Comparison of ENCODE assay signal across 20 cellular contexts in the genomic region with DNA sequence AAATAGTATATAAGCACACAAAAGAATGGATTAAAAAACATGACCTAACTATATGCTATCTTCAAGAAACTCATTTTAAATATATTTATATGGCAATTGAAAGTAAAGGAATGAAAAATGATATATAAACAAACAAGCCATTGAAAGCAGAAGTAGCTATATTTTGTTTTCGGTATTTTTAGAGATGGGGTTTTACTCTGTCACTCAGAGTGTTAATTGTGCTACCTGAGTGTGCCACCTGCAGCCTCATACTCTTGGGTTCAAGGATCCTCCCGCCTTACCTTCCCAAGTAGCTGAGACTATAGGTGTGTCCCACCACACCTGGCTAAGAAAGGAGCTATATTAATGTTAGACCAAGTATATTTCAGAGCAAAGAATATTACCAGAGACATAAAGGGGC.
A peak's percentile ranks its signal among the peaks of the same experiment; 100 is the strongest.
DNase-seq lines count a peak whose midpoint lies in the region; ATAC-seq, FAIRE-seq and TF ChIP-seq lines count a peak whose summit lies in the region.
"Had no signal": no experiment of that assay in that cellular context is flagged by ENCODE, and none has a peak within 500 bp of the region (broad histone marks: within the 10 kb centered on the region; RNA-seq: fewer than 3 reads in every experiment).

No MANE protein-coding gene starts in this region.

- peak overlapping the region; percentile 46 for H3K4me2 ChIP-seq in SU-DHL-6 (ENCODE audit: low read depth, low read length, poor library complexity, severe bottlenecking)
- H3K4me2 ChIP-seq: BLaER1 had no signal

- H3K4me3 ChIP-seq in SU-DHL-6 (ENCODE audit: insufficient read depth, low read length, poor library complexity, severe bottlenecking) = no peak overlapping the region
- H3K4me3 ChIP-seq in Peyer's patch = no peak overlapping the region
- H3K4me3 ChIP-seq: BLaER1 had no signal

- no peak overlapping the region for H2AFZ ChIP-seq in SU-DHL-6 (ENCODE audit: low read depth, low read length, severe bottlenecking)

- H3K27ac ChIP-seq in SU-DHL-6 (ENCODE audit: low read depth, low read length) (no peak overlapping the region), Peyer's patch (no peak overlapping the region)
- H3K27ac ChIP-seq: BLaER1 had no signal

- H3K4me1 Mint-ChIP-seq in glutamatergic neuron (ENCODE audit: low read depth, unreplicated experiment) = peaks cover 31% of the 10 kb centered on the region
- H3K4me1 Mint-ChIP-seq: CD14-positive monocyte; CD4-positive, alpha-beta memory T cell; CD4-positive, CD25-positive, alpha-beta regulatory T cell; CD8-positive, alpha-beta memory T cell had no signal

- H3K27me3 Mint-ChIP-seq in glutamatergic neuron (ENCODE audit: unreplicated experiment) = peaks cover 4% of the 10 kb centered on the region

- no peaks in the 10 kb centered on the region for H3K9me2 ChIP-seq in SU-DHL-6 (replicated peaks; ENCODE audit: insufficient read depth, low read length)

- H3K27me3 ChIP-seq in SU-DHL-6 (ENCODE audit: low read length) (no peaks in the 10 kb centered on the region; the same call in 1 of the 2 replicates), Peyer's patch (no peaks in the 10 kb centered on the region)
- H3K27me3 ChIP-seq: BE2C, BLaER1 had no signal

- no peak for ATAC-seq in SK-N-SH treated with all-trans-retinoic acid at 6 μM for 48 hours

- peak overlapping the region; percentile 55 for H3K27ac Mint-ChIP-seq in glutamatergic neuron (ENCODE audit: unreplicated experiment)
- H3K27ac Mint-ChIP-seq: CD14-positive monocyte; CD4-positive, alpha-beta memory T cell; CD4-positive, CD25-positive, alpha-beta regulatory T cell; CD8-positive, alpha-beta memory T cell had no signal

- peaks cover 7% of the 10 kb centered on the region; the same call in 1 of the 2 replicates for H3K9me3 ChIP-seq in SU-DHL-6 (ENCODE audit: insufficient read depth, low read length)
- no peaks in the 10 kb centered on the region for H3K9me3 ChIP-seq in Peyer's patch
- H3K9me3 ChIP-seq: BE2C, BLaER1 had no signal

- H3K4me3 Mint-ChIP-seq in glutamatergic neuron (ENCODE audit: unreplicated experiment) = no peak overlapping the region
- H3K4me3 Mint-ChIP-seq: CD14-positive monocyte; CD4-positive, alpha-beta memory T cell; CD4-positive, CD25-positive, alpha-beta regulatory T cell; CD8-positive, alpha-beta memory T cell had no signal

- H4K20me1 ChIP-seq in SU-DHL-6 (ENCODE audit: low read depth, low read length) = no peaks in the 10 kb centered on the region
- H4K20me1 ChIP-seq: BLaER1 had no signal

- DNase-seq in GM12892 (ENCODE audit: insufficient read length) (no peak), glutamatergic neuron (no peak), Peyer's patch (no peak)
- DNase-seq in stimulated activated CD4-positive, alpha-beta T cell treated with anti-CD3 and anti-CD28 coated beads, Interleukin-15, amount 100 ng/mL, for 24 hours = no peak
- DNase-seq: 8988T; ACHN; BE2C; C1 segment of cervical spinal cord; CD4-positive, alpha-beta memory T cell; CD4-positive, CD25-positive, alpha-beta regulatory T cell; CD8-positive, alpha-beta memory T cell; DMS153; DND-41; GF-D8 had no signal

- H3K36me3 Mint-ChIP-seq in glutamatergic neuron (ENCODE audit: unreplicated experiment) = peaks cover 5% of the 10 kb centered on the region
- H3K36me3 Mint-ChIP-seq: CD14-positive monocyte; CD4-positive, alpha-beta memory T cell; CD4-positive, CD25-positive, alpha-beta regulatory T cell; CD8-positive, alpha-beta memory T cell had no signal

- H3K79me2 ChIP-seq in SU-DHL-6 (ENCODE audit: insufficient read depth, low read length) = no peaks in the 10 kb centered on the region

- peaks cover 6% of the 10 kb centered on the region for H3K9me3 Mint-ChIP-seq in glutamatergic neuron (ENCODE audit: unreplicated experiment)

- TF ChIP-seq CTCF in SU-DHL-6 (IDR thresholded peaks at IDR 0.05; ENCODE audit: insufficient read depth, low read length, poor library complexity, severe bottlenecking) (no peak), glutamatergic neuron (IDR thresholded peaks at IDR 0.05; ENCODE audit: partially characterized antibody, unreplicated experiment) (no peak), Peyer's patch (IDR thresholded peaks at IDR 0.05) (no peak)

- H3K4me1 ChIP-seq in Peyer's patch = no peaks in the 10 kb centered on the region
- H3K4me1 ChIP-seq: BE2C, BLaER1 had no signal

- FAIRE-seq in GM12892 (lab: Jason Lieb, UNC) = peak; percentile 40
- FAIRE-seq: A204.1, G401.6 had no signal

- no peak overlapping the region for H3K9ac ChIP-seq in SU-DHL-6 (ENCODE audit: low read length)
- H3K9ac ChIP-seq: BLaER1 had no signal

- H3K36me3 ChIP-seq in SU-DHL-6 (ENCODE audit: low read length) (no peaks in the 10 kb centered on the region), Peyer's patch (no peaks in the 10 kb centered on the region)
- H3K36me3 ChIP-seq: BE2C, BLaER1 had no signal

- no peak for TF ChIP-seq POLR2A in GM12892 (IDR thresholded peaks at IDR 0.05; ENCODE audit: low read depth, low read length)
- TF ChIP-seq POLR2A in Peyer's patch (IDR thresholded peaks at IDR 0.05) = no peak

- no peaks in the 10 kb centered on the region for H3F3A ChIP-seq in SU-DHL-6 (ENCODE audit: insufficient read depth)

TF ChIP-seq in SK-N-SH treated with all-trans-retinoic acid at 6 μM for 48 hours, 23 proteins besides CTCF, POLR2A, EP300 and RAD21 (continues in another document):
- no peak for TF ChIP-seq ZNF8 (CRISPR knock-in tag; IDR thresholded peaks at IDR 0.05)
- TF ChIP-seq PPARA (CRISPR knock-in tag; IDR thresholded peaks at IDR 0.05; ENCODE audit: borderline replicate concordance) = no peak
- no peak for TF ChIP-seq CSDC2 (CRISPR knock-in tag; IDR thresholded peaks at IDR 0.05)
- TF ChIP-seq BACH2 (CRISPR knock-in tag; IDR thresholded peaks at IDR 0.05; ENCODE audit: borderline replicate concordance) = no peak
- TF ChIP-seq OSR1 (CRISPR knock-in tag; IDR thresholded peaks at IDR 0.05) = no peak
- no peak for TF ChIP-seq ZFP30 (CRISPR knock-in tag; IDR thresholded peaks at IDR 0.05)
- TF ChIP-seq SNAI2 (CRISPR knock-in tag; IDR thresholded peaks at IDR 0.05) = no peak
- no peak for TF ChIP-seq PATZ1 (CRISPR knock-in tag; IDR thresholded peaks at IDR 0.05; ENCODE audit: borderline replicate concordance)
- TF ChIP-seq ISL1 (CRISPR knock-in tag; IDR thresholded peaks at IDR 0.05) = no peak
- TF ChIP-seq POU6F1 (CRISPR knock-in tag; IDR thresholded peaks at IDR 0.05; ENCODE audit: borderline replicate concordance, low read depth) = no peak
- no peak for TF ChIP-seq ZC3H10 (CRISPR knock-in tag; IDR thresholded peaks at IDR 0.05)
- TF ChIP-seq ZNF70 (CRISPR knock-in tag; IDR thresholded peaks at IDR 0.05) = no peak
- no peak for TF ChIP-seq GLIS3 (CRISPR knock-in tag; IDR thresholded peaks at IDR 0.05)
- TF ChIP-seq TOX (CRISPR knock-in tag; IDR thresholded peaks at IDR 0.05; ENCODE audit: borderline replicate concordance) = no peak
- TF ChIP-seq ARNTL (CRISPR knock-in tag; IDR thresholded peaks at IDR 0.05; ENCODE audit: borderline replicate concordance, low read depth) = no peak
- TF ChIP-seq, protein P1, sequence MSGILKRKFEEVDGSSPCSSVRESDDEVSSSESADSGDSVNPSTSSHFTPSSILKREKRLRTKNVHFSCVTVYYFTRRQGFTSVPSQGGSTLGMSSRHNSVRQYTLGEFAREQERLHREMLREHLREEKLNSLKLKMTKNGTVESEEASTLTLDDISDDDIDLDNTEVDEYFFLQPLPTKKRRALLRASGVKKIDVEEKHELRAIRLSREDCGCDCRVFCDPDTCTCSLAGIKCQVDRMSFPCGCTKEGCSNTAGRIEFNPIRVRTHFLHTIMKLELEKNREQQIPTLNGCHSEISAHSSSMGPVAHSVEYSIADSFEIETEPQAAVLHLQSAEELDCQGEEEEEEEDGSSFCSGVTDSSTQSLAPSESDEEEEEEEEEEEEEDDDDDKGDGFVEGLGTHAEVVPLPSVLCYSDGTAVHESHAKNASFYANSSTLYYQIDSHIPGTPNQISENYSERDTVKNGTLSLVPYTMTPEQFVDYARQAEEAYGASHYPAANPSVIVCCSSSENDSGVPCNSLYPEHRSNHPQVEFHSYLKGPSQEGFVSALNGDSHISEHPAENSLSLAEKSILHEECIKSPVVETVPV (CRISPR knock-in tag; IDR thresholded peaks at IDR 0.05) = no peak
